Comparison of ENCODE assay signal across 28 cellular contexts in genomic region chr17:41345992-41346391, GRCh38. TPM values are rescaled to one million over a fixed set of nuclear protein-coding genes. Genes with fewer than 3 reads are reported as not detected.
DNase-seq lines count a peak whose midpoint lies in the region; ATAC-seq, FAIRE-seq and TF ChIP-seq lines count a peak whose summit lies in the region.
"Had no signal": no experiment of that assay in that cellular context is flagged by ENCODE, and none has a peak within 500 bp of the region (broad histone marks: within the 10 kb centered on the region; RNA-seq: fewer than 3 reads in every experiment).

No MANE protein-coding gene starts in this region.

- FAIRE-seq in bronchial epithelial cell (lab: Jason Lieb, UNC) = peak; percentile 64
- FAIRE-seq: A549, GM12891, GM18507, H54 had no signal

- intact Hi-C loops in breast epithelium (cut with DNase I; ENCODE audit: low total_unique reads) (no loop called here), mammary epithelial cell (cut with micrococcal nuclease) (no loop called here)

- DNase-seq in breast epithelium (ENCODE audit: low spot score in 2 of 2) = no peak
- DNase-seq in mammary epithelial cell = no peak
- DNase-seq in bronchial epithelial cell (ENCODE audit: low read depth) = no peak
- peak; percentile 28 for DNase-seq in islet precursor cell
- DNase-seq: 8988T; ACHN; AML-193; BE2C; Calu3; CD4-positive, alpha-beta T cell; CD8-positive, alpha-beta memory T cell; COR-L47; DMS53; DMS79 treated with DMSO at 0.1 percent for 48 hours; GF-D8; GOT3; HFFc6 had no signal

- no peaks in the 10 kb centered on the region for H4K20me1 ChIP-seq in mammary epithelial cell (ENCODE audit: insufficient read depth, low read length)
- H4K20me1 ChIP-seq: BLaER1 treated with 17β-estradiol and CSF1 and Interleukin-3, amounts not matched to agents 10 nM and 100 nM had no signal

- no peak for TF ChIP-seq CTCF in breast epithelium (IDR thresholded peaks at IDR 0.05)
- no peak for TF ChIP-seq CTCF in mammary epithelial cell (conservative IDR thresholded peaks at IDR 0.05 in 1 of 2, IDR thresholded peaks at IDR 0.05 in 1 of 2; ENCODE audit: extremely low read depth in 1 of 2, insufficient read depth in 1 of 2, low read depth in 1 of 2, low read length in 2 of 2)
- no peak for TF ChIP-seq CTCF in bronchial epithelial cell (IDR thresholded peaks at IDR 0.05; ENCODE audit: insufficient read depth, low read length, severe bottlenecking)

- in situ Hi-C loops in mammary epithelial cell (cut with MboI; ENCODE audit: low sequenced_read_pairs in 2 of 2) = no loop called here

- peaks cover 0 to 7% of the 10 kb centered on the region in 2 donors for H3K4me1 ChIP-seq in breast epithelium
- H3K4me1 ChIP-seq in mammary epithelial cell (ENCODE audit: insufficient read depth, low read length) = peaks cover 6% of the 10 kb centered on the region
- H3K4me1 ChIP-seq: A549, BE2C, HAP-1 had no signal

- H3K4me3 ChIP-seq in breast epithelium (no peak overlapping the region), mammary epithelial cell (replicated peaks in 1 of 3; ENCODE audit: insufficient read depth in 1 of 3, low read depth in 2 of 3, low read length in 3 of 3) (no peak overlapping the region), bronchial epithelial cell (ENCODE audit: low read depth, low read length) (no peak overlapping the region)
- H3K4me3 ChIP-seq: A549; BLaER1 treated with 17β-estradiol and CSF1 and Interleukin-3, amounts not matched to agents 10 nM and 100 nM; HAP-1 had no signal

- H2AFZ ChIP-seq in mammary epithelial cell (ENCODE audit: low read depth, low read length) = no peak overlapping the region

- no peaks in the 10 kb centered on the region for H3K79me2 ChIP-seq in mammary epithelial cell (ENCODE audit: insufficient read depth, low read length)

- H3K27me3 ChIP-seq in breast epithelium (no peaks in the 10 kb centered on the region), mammary epithelial cell (ENCODE audit: insufficient read depth, low read length) (no peaks in the 10 kb centered on the region), bronchial epithelial cell (ENCODE audit: control insufficient read depth, insufficient read depth, low read length) (no peaks in the 10 kb centered on the region)
- H3K27me3 ChIP-seq: BLaER1 treated with 17β-estradiol and CSF1 and Interleukin-3, amounts not matched to agents 10 nM and 100 nM had no signal

- H3K27ac ChIP-seq in breast epithelium (peak overlapping the region; percentile 27 to 54), mammary epithelial cell (ENCODE audit: insufficient read depth, low read depth, low read length) (no peak overlapping the region)
- H3K27ac ChIP-seq: A549; BLaER1 treated with 17β-estradiol and CSF1 and Interleukin-3, amounts not matched to agents 10 nM and 100 nM had no signal

- no peaks in the 10 kb centered on the region for H3K36me3 ChIP-seq in breast epithelium
- no peaks in the 10 kb centered on the region for H3K36me3 ChIP-seq in mammary epithelial cell (ENCODE audit: insufficient read depth, low read length)
- no peaks in the 10 kb centered on the region for H3K36me3 ChIP-seq in bronchial epithelial cell (ENCODE audit: control insufficient read depth, insufficient read depth, low read length)
- H3K36me3 ChIP-seq: BE2C; BLaER1 treated with 17β-estradiol and CSF1 and Interleukin-3, amounts not matched to agents 10 nM and 100 nM; HAP-1 had no signal

- CTCF ChIA-PET in mammary epithelial cell (lab: Charles Lee; ENCODE audit: low non-redundant PET) = no interaction called here

- no peak overlapping the region for H3K4me2 ChIP-seq in mammary epithelial cell (ENCODE audit: insufficient read depth, low read depth, low read length)
- H3K4me2 ChIP-seq: A549; BLaER1 treated with 17β-estradiol and CSF1 and Interleukin-3, amounts not matched to agents 10 nM and 100 nM had no signal

- dilution Hi-C loops in mammary epithelial cell (cut with HindIII; ENCODE audit: low sequenced_read_pairs) = loop anchor here (5.0 kb wide), 2 partner anchors 106 to 336 kb away; no protein-coding TSS in a partner anchor

- H3K9me3 ChIP-seq in breast epithelium = peaks cover 7 to 17% of the 10 kb centered on the region in 2 donors
- H3K9me3 ChIP-seq in mammary epithelial cell (replicated peaks; ENCODE audit: insufficient read depth, low read length) = no peaks in the 10 kb centered on the region
- H3K9me3 ChIP-seq: A549, BE2C, HAP-1 had no signal

- ATAC-seq in HG02588 (IDR thresholded peaks at IDR 0.05; ENCODE audit: unreplicated experiment) (no peak), HG02852 (IDR thresholded peaks at IDR 0.05; ENCODE audit: unreplicated experiment) (no peak)
- ATAC-seq: A549 had no signal

- no peak for TF ChIP-seq POLR2A in breast epithelium (IDR thresholded peaks at IDR 0.05)

- WGBS in mammary epithelial cell (ENCODE audit: low coverage, missing lambda C conversion rate) = 60% methylated on average over 1 of the region's 3 CpGs

- BruUV-seq in mammary epithelial cell (replicated peaks; lab: Mats Ljungman, UMichigan) = no TSS peak

- H3K9ac ChIP-seq in mammary epithelial cell (ENCODE audit: insufficient read depth, low read length) = no peak overlapping the region
- H3K9ac ChIP-seq: BLaER1 treated with 17β-estradiol and CSF1 and Interleukin-3, amounts not matched to agents 10 nM and 100 nM had no signal

RNA-seq across cellular contexts. Expression of gene KRT33A, which starts 4.6 kb away (rescaled TPM):
- not detected for total RNA-seq in breast epithelium
- not detected for total RNA-seq in mammary epithelial cell
- polyA plus RNA-seq in mammary epithelial cell = not detected
- not detected for polyA minus RNA-seq in mammary epithelial cell
- total RNA-seq in bronchial epithelial cell = 0.13 TPM in 1 of 2 replicates, not detected in the other
- total RNA-seq: Calu3; CD4-positive, alpha-beta T cell; CD8-positive, alpha-beta memory T cell; Daoy; G401; HFFc6 had no signal
- polyA plus RNA-seq: A549; CD14-positive monocyte; CD8-positive, alpha-beta memory T cell had no signal

RNA-seq across cellular contexts. Expression of gene KRT33B, which starts 23.6 kb away (rescaled TPM):
- not detected for total RNA-seq in breast epithelium
- under 1 TPM in 1 of 2 donors, not detected in 1; 0.17 TPM for total RNA-seq in mammary epithelial cell
- polyA plus RNA-seq in mammary epithelial cell = 0.06 TPM
- not detected for polyA minus RNA-seq in mammary epithelial cell
- total RNA-seq in bronchial epithelial cell = 0.79 and 1.7 TPM in 2 replicates
- total RNA-seq: Calu3; CD4-positive, alpha-beta T cell; CD8-positive, alpha-beta memory T cell; Daoy; G401 had no signal
- polyA plus RNA-seq: CD14-positive monocyte; CD8-positive, alpha-beta memory T cell had no signal

RNA-seq across cellular contexts. Expression of gene KRTAP17-1, which starts 30.5 kb away (rescaled TPM):
- total RNA-seq in breast epithelium (not detected), mammary epithelial cell (not detected), bronchial epithelial cell (not detected in 2 replicates)
- not detected for polyA plus RNA-seq in mammary epithelial cell
- not detected for polyA minus RNA-seq in mammary epithelial cell
- total RNA-seq: Calu3; CD4-positive, alpha-beta T cell; CD8-positive, alpha-beta memory T cell; Daoy; G401; HFFc6 had no signal
- polyA plus RNA-seq: A549; CD14-positive monocyte; CD8-positive, alpha-beta memory T cell had no signal

RNA-seq across cellular contexts. Expression of gene KRT34, which starts 36.1 kb away (rescaled TPM):
- total RNA-seq in breast epithelium = not detected
- under 1 TPM in 1 of 2 donors, not detected in 1; 0.33 TPM for total RNA-seq in mammary epithelial cell
- 0.79 TPM for polyA plus RNA-seq in mammary epithelial cell
- polyA minus RNA-seq in mammary epithelial cell = not detected
- 0.26 and 0.53 TPM in 2 replicates for total RNA-seq in bronchial epithelial cell
- total RNA-seq: Calu3; CD4-positive, alpha-beta T cell; CD8-positive, alpha-beta memory T cell; G401 had no signal
- polyA plus RNA-seq: CD14-positive monocyte; CD8-positive, alpha-beta memory T cell had no signal

RNA-seq across cellular contexts. Expression of gene KRTAP16-1, which starts 36.9 kb away (rescaled TPM):
- not detected for total RNA-seq in breast epithelium
- not detected for total RNA-seq in mammary epithelial cell
- not detected for polyA plus RNA-seq in mammary epithelial cell
- polyA minus RNA-seq in mammary epithelial cell = not detected
- total RNA-seq in bronchial epithelial cell = not detected in 2 replicates
- total RNA-seq: Calu3; CD8-positive, alpha-beta memory T cell; Daoy; G401; HFFc6 had no signal
- polyA plus RNA-seq: A549, CD14-positive monocyte had no signal
